ENCODE assay signal across 24 cellular contexts in genomic region chr5:38655691-38656090, GRCh38.
DNase-seq lines count a peak whose midpoint lies in the region; ATAC-seq and TF ChIP-seq lines count a peak whose summit lies in the region.
"Had no signal": no experiment of that assay in that cellular context is flagged by ENCODE, and none has a peak within 500 bp of the region (broad histone marks: within the 10 kb centered on the region; RNA-seq: fewer than 3 reads in every experiment).

No MANE protein-coding gene starts in this region.

- H2AFZ ChIP-seq in H9 (ENCODE audit: low read length) (no peak overlapping the region), neural progenitor cell (replicated peaks) (no peak overlapping the region)

- WGBS in H9 (ENCODE audit: extremely low coverage, insufficient read length, low lambda C conversion rate): no CpG with 5 or more reads among the region's 6 CpGs
- 94 to 97% methylated on average over 6 of the region's 6 CpGs for WGBS in tibial nerve, 2 donors

- no peak overlapping the region for H2AK5ac ChIP-seq in H9 (ENCODE audit: insufficient read length, low read length)

- H3K36me3 ChIP-seq in SJCRH30: no peaks in the 10 kb centered on the region
- no peaks in the 10 kb centered on the region for H3K36me3 ChIP-seq in neural progenitor cell
- H3K36me3 ChIP-seq in tibial nerve: no peaks in the 10 kb centered on the region
- H3K36me3 ChIP-seq: BE2C, BLaER1 had no signal

- H3K4me3 ChIP-seq in SJCRH30 (no peak overlapping the region), neural progenitor cell (no peak overlapping the region), tibial nerve (no peak overlapping the region)
- H3K4me3 ChIP-seq: BLaER1, GM12878 had no signal

- no peak for ATAC-seq in GM18502 (IDR thresholded peaks at IDR 0.05; ENCODE audit: poor library complexity, unreplicated experiment)
- ATAC-seq: GM12878 had no signal

- H3K4ac ChIP-seq in H9 (ENCODE audit: low read depth, low read length): no peak overlapping the region

- no peak overlapping the region for H3T11ph ChIP-seq in H9 (ENCODE audit: low read length)

- no peak overlapping the region for H2BK5ac ChIP-seq in H9 (ENCODE audit: insufficient read length, low read length)

- H3K79me2 ChIP-seq in H9 (ENCODE audit: insufficient read depth, low read length) (no peaks in the 10 kb centered on the region), neural progenitor cell (ENCODE audit: low read depth) (no peaks in the 10 kb centered on the region)

- H4K5ac ChIP-seq in H9 (ENCODE audit: insufficient read length, low read depth, low read length): no peak overlapping the region

- H4K91ac ChIP-seq in H9 (ENCODE audit: insufficient read length, low read depth, low read length): no peak overlapping the region

- H3K4me1 Mint-ChIP-seq in H9: peaks cover 20 to 22% of the 10 kb centered on the region in 2 experiments
- H3K4me1 Mint-ChIP-seq in neural progenitor cell: peaks cover 6% of the 10 kb centered on the region

- H3K4me1 ChIP-seq in H9 (ENCODE audit: insufficient read depth, low read length) (no peaks in the 10 kb centered on the region; the same call in 1 of the 2 replicates), SJCRH30 (peaks cover 11% of the 10 kb centered on the region), neural progenitor cell (peaks cover 3% of the 10 kb centered on the region), tibial nerve (peaks cover 0 to 8% (median 0%) of the 10 kb centered on the region in 4 donors)
- H3K4me1 ChIP-seq: BLaER1 had no signal

- no peak for TF ChIP-seq POLR2A in tibial nerve (IDR thresholded peaks at IDR 0.05)

- H3K27me3 Mint-ChIP-seq in H9 (ENCODE audit: low read depth): peaks cover 6% of the 10 kb centered on the region; the same call in 1 of the 2 replicates
- H3K27me3 Mint-ChIP-seq in neural progenitor cell (ENCODE audit: insufficient read depth, low read depth): no peaks in the 10 kb centered on the region

- H4K20me1 ChIP-seq in H9 (ENCODE audit: control insufficient read depth, insufficient read depth, insufficient read length) (no peaks in the 10 kb centered on the region), neural progenitor cell (ENCODE audit: low read depth) (no peaks in the 10 kb centered on the region)
- H4K20me1 ChIP-seq: BLaER1 had no signal

- H3K27me3 ChIP-seq in H9 (ENCODE audit: insufficient read depth, low read length) (no peaks in the 10 kb centered on the region), SJCRH30 (0 out of 2 replicates have a peak, but pooled peaks cover 5% of the 10 kb centered on the region), neural progenitor cell (no peaks in the 10 kb centered on the region), tibial nerve (no peaks in the 10 kb centered on the region)
- H3K27me3 ChIP-seq: BE2C, BLaER1 had no signal

- H3K4me2 ChIP-seq in H9 (ENCODE audit: insufficient read depth, insufficient read length, low read length) (no peak overlapping the region), neural progenitor cell (no peak overlapping the region)
- H3K4me2 ChIP-seq: BLaER1 had no signal

- no peaks in the 10 kb centered on the region for H3F3A ChIP-seq in neural progenitor cell (ENCODE audit: low read depth)

- H3K9me3 ChIP-seq in H9 (ENCODE audit: control insufficient read depth, low read depth, low read length) (no peaks in the 10 kb centered on the region), SJCRH30 (replicated peaks) (no peaks in the 10 kb centered on the region), neural progenitor cell (ENCODE audit: low read depth) (no peaks in the 10 kb centered on the region), tibial nerve (no peaks in the 10 kb centered on the region)
- H3K9me3 ChIP-seq: BE2C, BLaER1 had no signal

- H3K27ac ChIP-seq in H9 (ENCODE audit: insufficient read length, low read depth, low read length) (no peak overlapping the region), SJCRH30 (peak overlapping the region; percentile 38), neural progenitor cell (no peak overlapping the region), tibial nerve (no peak overlapping the region)
- H3K27ac ChIP-seq: BLaER1 had no signal

- peak overlapping the region; percentile 60 for H2BK20ac ChIP-seq in H9 (ENCODE audit: low read depth, low read length, poor library complexity, severe bottlenecking)

- no peak overlapping the region for H3K23ac ChIP-seq in H9 (ENCODE audit: insufficient read length, low read depth, low read length)

- no peak for TF ChIP-seq EP300 in tibial nerve (IDR thresholded peaks at IDR 0.05)

- H3K56ac ChIP-seq in H9 (ENCODE audit: insufficient read length, low read depth, low read length): no peak overlapping the region

- H2BK15ac ChIP-seq in H9 (ENCODE audit: low read depth, low read length): no peak overlapping the region

- no peak overlapping the region for H3K14ac ChIP-seq in H9 (ENCODE audit: insufficient read depth, low read length)

- no peak for DNase-seq in H9
- DNase-seq in SJCRH30: peak; percentile 33 to 73
- peak; percentile 15 for DNase-seq in neural progenitor cell (ENCODE audit: low spot score)
- no peak for DNase-seq in mesenteric fat pad (ENCODE audit: low spot score)
- DNase-seq in tibial nerve (ENCODE audit: low spot score in 2 of 2): no peak
- DNase-seq: 8988T; ACHN; BE2C; C1 segment of cervical spinal cord; CD4-positive, alpha-beta memory T cell; CD4-positive, CD25-positive, alpha-beta regulatory T cell; CD8-positive, alpha-beta memory T cell; COR-L47; DMS 273 treated with DMSO at 0.1 percent for 48 hours; DMS153; DMS53; DMS79; DND-41; EL; GDM1 had no signal

- no peak overlapping the region for H3K18ac ChIP-seq in H9 (ENCODE audit: insufficient read length, low read depth, low read length)

- no peak overlapping the region for H2BK120ac ChIP-seq in H9 (ENCODE audit: low read depth, low read length, poor library complexity, severe bottlenecking)

- H2BK12ac ChIP-seq in H9 (ENCODE audit: insufficient read length, low read depth, low read length): no peak overlapping the region

- H3K79me1 ChIP-seq in H9 (ENCODE audit: insufficient read depth, low read depth, low read length, poor library complexity, severe bottlenecking): no peaks in the 10 kb centered on the region

- H3K9me3 Mint-ChIP-seq in H9 (no peaks in the 10 kb centered on the region; a peak in 1 of 5 replicates), neural progenitor cell (no peaks in the 10 kb centered on the region)
- H3K9me3 Mint-ChIP-seq: CD8-positive, alpha-beta memory T cell had no signal

- H3K23me2 ChIP-seq in H9 (ENCODE audit: insufficient read length, low read depth, low read length, poor library complexity, severe bottlenecking): no peaks in the 10 kb centered on the region

- H3K36me3 Mint-ChIP-seq in H9 (ENCODE audit: insufficient read depth in 1 of 3, low read depth in 3 of 3) (no peaks in the 10 kb centered on the region), neural progenitor cell (no peaks in the 10 kb centered on the region)
- H3K36me3 Mint-ChIP-seq: CD14-positive monocyte; CD4-positive, alpha-beta memory T cell; CD4-positive, CD25-positive, alpha-beta regulatory T cell had no signal

- H3K27ac Mint-ChIP-seq in H9 (no peak overlapping the region), neural progenitor cell (no peak overlapping the region)
- H3K27ac Mint-ChIP-seq: CD14-positive monocyte; CD4-positive, alpha-beta memory T cell; CD4-positive, CD25-positive, alpha-beta regulatory T cell; CD8-positive, alpha-beta memory T cell had no signal

- TF ChIP-seq CTCF in H9 (conservative IDR thresholded peaks at IDR 0.05) (no peak), neural progenitor cell (IDR thresholded peaks at IDR 0.05) (no peak), tibial nerve (IDR thresholded peaks at IDR 0.05) (no peak)

- no peak overlapping the region for H3K4me3 Mint-ChIP-seq in H9
- no peak overlapping the region for H3K4me3 Mint-ChIP-seq in neural progenitor cell
- H3K4me3 Mint-ChIP-seq: CD14-positive monocyte; CD4-positive, alpha-beta memory T cell; CD4-positive, CD25-positive, alpha-beta regulatory T cell; CD8-positive, alpha-beta memory T cell had no signal

- H4K8ac ChIP-seq in H9 (replicated peaks; ENCODE audit: insufficient read length, low read depth, low read length): no peak overlapping the region

- H3K9ac ChIP-seq in H9 (ENCODE audit: extremely low read depth, insufficient read length, low read length): no peak overlapping the region
- H3K9ac ChIP-seq in neural progenitor cell: no peak overlapping the region
- H3K9ac ChIP-seq: BLaER1 had no signal

Comparison
In these comparisons a context has a peak if more than half of its experiments do, and no peak if none do; other contexts are left out.
1. DNase-seq: peak in SJCRH30 (2 of 2) and neural progenitor cell (single experiment); none in H9 (single experiment), mesenteric fat pad (single experiment) and tibial nerve (0 of 2).